ENCODE assay signal across 1 cellular context in the genomic region with DNA sequence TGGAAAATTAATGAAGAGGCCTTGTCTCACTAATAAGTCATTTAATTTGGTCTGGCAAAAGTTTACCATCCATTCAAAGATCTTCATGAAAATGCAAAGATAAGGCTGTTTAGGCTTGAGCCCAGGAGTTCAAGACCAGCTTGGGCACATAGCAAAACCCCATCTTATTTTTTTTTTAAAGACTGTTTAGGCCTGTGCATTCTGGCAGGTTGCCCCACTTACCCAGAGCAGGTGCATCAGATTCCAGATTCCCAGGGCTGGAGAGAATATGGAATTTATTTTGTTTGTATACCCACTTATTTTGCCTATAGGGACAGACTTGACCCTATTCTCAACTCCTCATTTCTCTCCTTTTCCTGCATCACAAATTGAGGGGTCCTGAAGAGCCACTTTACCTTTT.
TF ChIP-seq lines count a peak whose summit lies in the region.

No MANE protein-coding gene starts in this region.

TF ChIP-seq in SK-N-SH, 30 proteins besides CTCF, POLR2A, EP300 and RAD21 (continued from another document):
- TF ChIP-seq CHD2 (IDR thresholded peaks at IDR 0.05; ENCODE audit: low read length, partially characterized antibody) (no peak), NFIC (IDR thresholded peaks at IDR 0.05; ENCODE audit: borderline replicate concordance) (no peak), TEAD4 (IDR thresholded peaks at IDR 0.05; ENCODE audit: borderline replicate concordance, insufficient read depth) (no peak), MEF2A (IDR thresholded peaks at IDR 0.05; ENCODE audit: borderline replicate concordance, low read depth) (no peak), PBX3 (IDR thresholded peaks at IDR 0.05) (no peak), ELF1 (IDR thresholded peaks at IDR 0.05) (no peak), TAF1 (IDR thresholded peaks at IDR 0.05; ENCODE audit: borderline replicate concordance, low read depth, low read length) (no peak)
- TF ChIP-seq, protein P1, sequence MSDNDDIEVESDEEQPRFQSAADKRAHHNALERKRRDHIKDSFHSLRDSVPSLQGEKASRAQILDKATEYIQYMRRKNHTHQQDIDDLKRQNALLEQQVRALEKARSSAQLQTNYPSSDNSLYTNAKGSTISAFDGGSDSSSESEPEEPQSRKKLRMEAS (IDR thresholded peaks at IDR 0.05; ENCODE audit: low read depth) = no peak
